In genomic region chr14:37083599-37083998, GRCh38 we compare ENCODE assay signal across 29 cellular contexts.
"Had no signal": no experiment of that assay in that cellular context is flagged by ENCODE, and none has a peak within 500 bp of the region (broad histone marks: within the 10 kb centered on the region; RNA-seq: fewer than 3 reads in every experiment).

No MANE protein-coding gene starts in this region.

- H3K9me3 ChIP-seq: adrenal gland, MG63, Peyer's patch had no signal

- H3K36me3 ChIP-seq: adrenal gland, MG63, Peyer's patch had no signal

- H3K4me3 ChIP-seq: adrenal gland, MG63, Peyer's patch had no signal

- DNase-seq: activated CD4-positive, alpha-beta T cell treated with anti-CD3 and anti-CD28 coated beads for 36 hours; activated CD4-positive, alpha-beta T cell treated with anti-CD3 and anti-CD28 coated beads, Interleukin-2, amount 10 ng/mL, durations not matched to agents 7 days and 5 days; activated CD4-positive, alpha-beta T cell treated with anti-CD3 and anti-CD28 coated beads, Interleukin-2, amount 50 U/mL, for 48 hours; activated CD8-positive, alpha-beta T cell treated with anti-CD3 and anti-CD28 coated beads, Interleukin-2, amount 10 ng/mL, durations not matched to agents 7 days and 5 days; activated gamma-delta T cell treated with Interleukin-2 at 50 U/mL for 16 hours; activated naive CD4-positive, alpha-beta T cell treated with anti-CD3 and anti-CD28 coated beads for 36 hours; activated T-cell treated with anti-CD3 and anti-CD28 coated beads, Interleukin-2, amount 50 U/mL, for 24 hours; adrenal gland; caudate nucleus; cerebellar nuclear complex; Karpas-422; KBM-7; MG63; NCI-H1048; NCI-H1105 treated with DMSO at 0.1 percent for 48 hours; NCI-H1436; NCI-H1694; NCI-H1930; NCI-H2081 treated with DMSO at 0.1 percent for 48 hours; NCI-H345; NCI-H524 treated with DMSO at 0.1 percent for 48 hours; PC-3; Peyer's patch; SIG-M5; SW 1271; T-helper 1 cell; T-helper 2 cell; T-helper 9 cell had no signal

- H3K4me1 ChIP-seq: adrenal gland, Peyer's patch had no signal

- H3K27me3 ChIP-seq: adrenal gland, MG63, Peyer's patch had no signal

- H3K27ac ChIP-seq: adrenal gland, Peyer's patch, RWPE1 had no signal
